ENCODE assay signal across 9 cellular contexts in the genomic region with DNA sequence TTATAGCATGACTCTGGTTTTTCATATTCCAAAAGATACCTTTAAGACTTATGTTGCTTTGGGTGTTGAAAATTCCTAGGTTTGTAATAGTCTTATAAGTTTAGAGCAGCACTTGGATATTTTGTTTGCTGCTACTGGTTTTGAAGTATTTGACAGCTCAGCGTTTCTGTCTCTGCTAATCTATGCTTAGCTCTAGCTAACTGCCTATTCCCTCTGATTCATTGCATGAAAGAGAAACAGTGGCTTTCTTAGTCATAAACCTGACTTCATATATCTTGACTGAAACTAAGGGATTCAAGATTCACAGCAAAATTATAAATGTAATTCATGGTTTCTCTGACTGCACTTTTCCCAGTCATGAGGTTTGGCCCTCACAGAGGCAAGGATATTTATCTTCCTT. TPM values are rescaled to one million over a fixed set of nuclear protein-coding genes. Genes with fewer than 3 reads are reported as not detected.
DNase-seq lines count a peak whose midpoint lies in the region; ATAC-seq, FAIRE-seq and TF ChIP-seq lines count a peak whose summit lies in the region.
"Had no signal": no experiment of that assay in that cellular context is flagged by ENCODE, and none has a peak within 500 bp of the region (broad histone marks: within the 10 kb centered on the region; RNA-seq: fewer than 3 reads in every experiment).

No MANE protein-coding gene starts in this region.

- peaks cover 13% of the 10 kb centered on the region for H3K4me1 ChIP-seq in astrocyte (ENCODE audit: insufficient read depth, low read length)
- H3K4me1 ChIP-seq in osteoblast (ENCODE audit: insufficient read depth, low read length), result peaks cover 26% of the 10 kb centered on the region

- peak overlapping the region; percentile 31 for H3K9ac ChIP-seq in astrocyte (ENCODE audit: low read length)

- FAIRE-seq in astrocyte (lab: Jason Lieb, UNC), result peak; percentile 59

- H3K27ac Mint-ChIP-seq in astrocyte (ENCODE audit: unreplicated experiment), result peak overlapping the region; percentile 63
- H3K27ac Mint-ChIP-seq: activated CD4-positive, alpha-beta memory T cell treated with anti-CD3 and anti-CD28 coated beads, Interleukin-2, amount 10 ng/mL, durations not matched to agents 7 days and 5 days had no signal

- no peak for TF ChIP-seq CTCF in astrocyte (IDR thresholded peaks at IDR 0.05; ENCODE audit: insufficient read depth, low read depth, low read length)
- TF ChIP-seq CTCF in osteoblast (IDR thresholded peaks at IDR 0.05; ENCODE audit: extremely low read depth, low read depth, low read length), result no peak

- H4K20me1 ChIP-seq in astrocyte (ENCODE audit: insufficient read depth, low read length) (no peaks in the 10 kb centered on the region), osteoblast (ENCODE audit: insufficient read depth, low read length) (no peaks in the 10 kb centered on the region)

- H3K4me3 ChIP-seq in astrocyte (ENCODE audit: insufficient read depth, low read depth, low read length), result no peak overlapping the region
- H3K4me3 ChIP-seq in osteoblast (ENCODE audit: insufficient read depth, low read length), result no peak overlapping the region

- DNase-seq in astrocyte (ENCODE audit: low read depth) (peak; percentile 85), osteoblast (ENCODE audit: insufficient read length, low spot score, missing footprints) (peak; percentile 61)
- DNase-seq in activated CD4-positive, alpha-beta T cell treated with anti-CD3 and anti-CD28 coated beads, Interleukin-2, amount 50 U/mL, for 1 hour, result no peak
- DNase-seq: activated CD4-positive, alpha-beta memory T cell treated with anti-CD3 and anti-CD28 coated beads, Interleukin-2, amount 10 ng/mL, durations not matched to agents 7 days and 5 days; NCI-H774 had no signal

- no peaks in the 10 kb centered on the region for H3K36me3 Mint-ChIP-seq in astrocyte (ENCODE audit: low read depth, unreplicated experiment)

- H3K9me3 ChIP-seq in astrocyte (ENCODE audit: insufficient read depth, low read depth, low read length), result no peaks in the 10 kb centered on the region
- no peaks in the 10 kb centered on the region for H3K9me3 ChIP-seq in osteoblast (ENCODE audit: low read depth, low read length)

- peak overlapping the region; percentile 51 for H3K4me2 ChIP-seq in astrocyte (ENCODE audit: low read length)
- H3K4me2 ChIP-seq in osteoblast (ENCODE audit: insufficient read depth, low read length), result peak overlapping the region; percentile 3

- H3K4me1 Mint-ChIP-seq in astrocyte (ENCODE audit: low read depth, unreplicated experiment), result peaks cover 29% of the 10 kb centered on the region

- no peaks in the 10 kb centered on the region for H3K36me3 ChIP-seq in astrocyte (ENCODE audit: insufficient read depth, low read length)
- no peaks in the 10 kb centered on the region for H3K36me3 ChIP-seq in osteoblast (ENCODE audit: insufficient read depth, low read length)

- H3K27ac ChIP-seq in astrocyte (ENCODE audit: low read depth, low read length) (peak overlapping the region; percentile 58), osteoblast (ENCODE audit: low read depth, low read length) (peak overlapping the region; percentile 44)

- ATAC-seq in GM18868 (IDR thresholded peaks at IDR 0.05; ENCODE audit: unreplicated experiment) (peak; percentile 91), HG03045 (IDR thresholded peaks at IDR 0.05; ENCODE audit: unreplicated experiment) (peak; percentile 50), GM21515 (IDR thresholded peaks at IDR 0.05; ENCODE audit: unreplicated experiment) (no peak), HG02938 (IDR thresholded peaks at IDR 0.05; ENCODE audit: unreplicated experiment) (no peak)

- H2AFZ ChIP-seq in astrocyte (ENCODE audit: low read depth, low read length) (no peak overlapping the region), osteoblast (ENCODE audit: low read length) (no peak overlapping the region)

- no peaks in the 10 kb centered on the region for H3K27me3 ChIP-seq in astrocyte (ENCODE audit: insufficient read depth, low read length)
- no peaks in the 10 kb centered on the region for H3K27me3 ChIP-seq in osteoblast (ENCODE audit: insufficient read depth, low read length)

- no peaks in the 10 kb centered on the region for H3K9me3 Mint-ChIP-seq in astrocyte (ENCODE audit: unreplicated experiment)
- H3K9me3 Mint-ChIP-seq: activated CD4-positive, alpha-beta memory T cell treated with anti-CD3 and anti-CD28 coated beads, Interleukin-2, amount 10 ng/mL, durations not matched to agents 7 days and 5 days had no signal

- H3K27me3 Mint-ChIP-seq in astrocyte (ENCODE audit: low read depth, unreplicated experiment), result no peaks in the 10 kb centered on the region
- H3K27me3 Mint-ChIP-seq: activated CD4-positive, alpha-beta memory T cell treated with anti-CD3 and anti-CD28 coated beads, Interleukin-2, amount 10 ng/mL, durations not matched to agents 7 days and 5 days had no signal

- H3K79me2 ChIP-seq in astrocyte (ENCODE audit: insufficient read depth, low read length) (no peaks in the 10 kb centered on the region), osteoblast (ENCODE audit: insufficient read depth, low read length) (no peaks in the 10 kb centered on the region)

- no peak overlapping the region for H3K4me3 Mint-ChIP-seq in astrocyte (ENCODE audit: unreplicated experiment)
- H3K4me3 Mint-ChIP-seq: activated CD4-positive, alpha-beta memory T cell treated with anti-CD3 and anti-CD28 coated beads, Interleukin-2, amount 10 ng/mL, durations not matched to agents 7 days and 5 days had no signal

RNA-seq across cellular contexts. Expression of a gene that starts 35.6 kb away (rescaled TPM):
- 447 and 637 TPM in 2 replicates for total RNA-seq in astrocyte
- total RNA-seq in osteoblast, result 803 and 816 TPM in 2 replicates

Comparison
In these comparisons a context has a peak if more than half of its experiments do, and no peak if none do; other contexts are left out.
1. ATAC-seq: peak in GM18868 (single experiment) and HG03045 (single experiment); none in GM21515 (single experiment) and HG02938 (single experiment).